In genomic region chr13:62583466-62583865, GRCh38 we compare ENCODE assay signal across 16 cellular contexts.
A peak's percentile ranks its signal among the peaks of the same experiment; 100 is the strongest.
DNase-seq lines count a peak whose midpoint lies in the region; ATAC-seq and TF ChIP-seq lines count a peak whose summit lies in the region.
"Had no signal": no experiment of that assay in that cellular context is flagged by ENCODE, and none has a peak within 500 bp of the region (broad histone marks: within the 10 kb centered on the region; RNA-seq: fewer than 3 reads in every experiment).

No MANE protein-coding gene starts in this region.

- no peaks in the 10 kb centered on the region for H3K27me3 ChIP-seq in HCT116 (ENCODE audit: insufficient read depth, low read length)

- no peak overlapping the region for H3K4me3 ChIP-seq in HCT116 (replicated peaks in 1 of 2; ENCODE audit: low read depth in 1 of 2, low read length in 2 of 2)
- H3K4me3 ChIP-seq: GM23248 had no signal

- H3K9me3 ChIP-seq in HCT116 (ENCODE audit: control insufficient read depth in 1 of 2, insufficient read depth in 1 of 2, low read depth in 1 of 2, low read length in 2 of 2): no peaks in the 10 kb centered on the region
- H3K9me3 ChIP-seq: Caco-2 had no signal

- H2AFZ ChIP-seq in HCT116 (ENCODE audit: low read depth, low read length, poor library complexity, severe bottlenecking): no peak overlapping the region
- H2AFZ ChIP-seq: GM23248 had no signal

- TF ChIP-seq CTCF in HCT116 (IDR thresholded peaks at IDR 0.05 in 2 of 3, conservative IDR thresholded peaks at IDR 0.05 in 1 of 3; ENCODE audit: borderline replicate concordance in 1 of 3, insufficient read depth in 1 of 3, low read depth in 2 of 3, low read length in 2 of 3): no peak
- TF ChIP-seq CTCF in osteocyte (IDR thresholded peaks at IDR 0.05): no peak
- no peak for TF ChIP-seq CTCF in nephron progenitor cell (IDR thresholded peaks at IDR 0.05)

- DNase-seq in ELR (ENCODE audit: low read depth) (peak; percentile 11), HCT116 (ENCODE audit: low read depth, low spot score) (no peak), amniotic epithelial cell (ENCODE audit: low read depth) (peak; percentile 1), iPS-NIHi7 (ENCODE audit: extremely low spot score) (peak; percentile 8), T1000 (lab: John Stamatoyannopoulos, UW) (no peak), osteocyte (ENCODE audit: extremely low spot score, unreplicated experiment) (no peak), nephron progenitor cell (no peak)
- DNase-seq in activated CD8-positive, alpha-beta memory T cell treated with anti-CD3 and anti-CD28 coated beads, Interleukin-2, amount 50 U/mL, for 4 hours: no peak
- DNase-seq: AML-193; Caco-2; CD4-positive, alpha-beta T cell; GDM1; GM23248; H7 had no signal

- no peaks in the 10 kb centered on the region for H3K4me1 Mint-ChIP-seq in osteocyte (ENCODE audit: unreplicated experiment)
- H3K4me1 Mint-ChIP-seq in nephron progenitor cell: no peaks in the 10 kb centered on the region

- no peak for ATAC-seq in HCT116

- no peak overlapping the region for H3K9ac ChIP-seq in HCT116 (ENCODE audit: low read length)
- H3K9ac ChIP-seq: GM23248, KMS-11 had no signal

- H3K27ac ChIP-seq in HCT116 (ENCODE audit: low read depth, low read length): no peak overlapping the region
- H3K27ac ChIP-seq: C4-2B, GM23248, KMS-11 had no signal

- no peaks in the 10 kb centered on the region for H3K79me2 ChIP-seq in HCT116 (ENCODE audit: insufficient read depth, low read length)

- H3K27ac Mint-ChIP-seq in osteocyte (ENCODE audit: unreplicated experiment) (no peak overlapping the region), nephron progenitor cell (no peak overlapping the region)
- H3K27ac Mint-ChIP-seq: CD4-positive, alpha-beta T cell had no signal

- H3K27me3 Mint-ChIP-seq in osteocyte (ENCODE audit: unreplicated experiment) (no peaks in the 10 kb centered on the region), nephron progenitor cell (ENCODE audit: low read depth, poor library complexity) (no peaks in the 10 kb centered on the region)
- H3K27me3 Mint-ChIP-seq: CD4-positive, alpha-beta T cell had no signal

- no peak overlapping the region for H3K4me3 Mint-ChIP-seq in osteocyte (ENCODE audit: unreplicated experiment)
- H3K4me3 Mint-ChIP-seq in nephron progenitor cell: no peak overlapping the region
- H3K4me3 Mint-ChIP-seq: CD4-positive, alpha-beta T cell had no signal

- intact Hi-C loops in HCT116 (cut with micrococcal nuclease): no loop called here

- no peaks in the 10 kb centered on the region for H3K4me1 ChIP-seq in HCT116 (ENCODE audit: control insufficient read depth in 1 of 2, insufficient read depth in 2 of 2, low read length in 2 of 2)
- H3K4me1 ChIP-seq: Caco-2 had no signal

- H4K20me1 ChIP-seq in HCT116 (ENCODE audit: insufficient read depth): no peaks in the 10 kb centered on the region

- CTCF ChIA-PET in HCT116 (lab: Charles Lee): no interaction called here

- no peak for TF ChIP-seq RAD21 in HCT116 (IDR thresholded peaks at IDR 0.05; ENCODE audit: low read depth)

- no peaks in the 10 kb centered on the region for H3K9me2 ChIP-seq in HCT116 (ENCODE audit: insufficient read depth)

- H3K4me2 ChIP-seq in HCT116 (ENCODE audit: low read length): no peak overlapping the region
- H3K4me2 ChIP-seq: KMS-11 had no signal

- no TSS peak for BruUV-seq in HCT116 (replicated peaks; lab: Mats Ljungman, UMichigan)

- RAD21 ChIA-PET in HCT116 (lab: Charles Lee; ENCODE audit: low non-redundant PET in 1 of 2, low total read pairs in 2 of 2, uncharacterized antibody in 2 of 2, unreplicated experiment in 2 of 2): no interaction called here

- TF ChIP-seq POLR2A in HCT116 (IDR thresholded peaks at IDR 0.05; ENCODE audit: borderline replicate concordance, extremely low read depth, insufficient read depth, insufficient read length): no peak

- H3K36me3 Mint-ChIP-seq in osteocyte (ENCODE audit: unreplicated experiment) (no peaks in the 10 kb centered on the region), nephron progenitor cell (ENCODE audit: low read depth) (no peaks in the 10 kb centered on the region)

- POLR2A ChIA-PET in HCT116 (lab: Charles Lee): no interaction called here

- no peaks in the 10 kb centered on the region for H3K36me3 ChIP-seq in HCT116 (ENCODE audit: control insufficient read depth in 1 of 2, insufficient read depth in 2 of 2, low read length in 2 of 2)

- no peaks in the 10 kb centered on the region for H3K9me3 Mint-ChIP-seq in osteocyte (ENCODE audit: unreplicated experiment)
- H3K9me3 Mint-ChIP-seq in nephron progenitor cell: no peaks in the 10 kb centered on the region
- H3K9me3 Mint-ChIP-seq: CD4-positive, alpha-beta T cell had no signal

TF ChIP-seq in HCT116, 20 proteins besides CTCF, POLR2A, EP300 and RAD21:
- TF ChIP-seq ZBTB33 (IDR thresholded peaks at IDR 0.05; ENCODE audit: extremely low read depth, insufficient replicate concordance, low read length): no peak
- TF ChIP-seq REST (IDR thresholded peaks at IDR 0.05; ENCODE audit: low read depth): peak; percentile 6; the same call in 1 of the 2 replicates

Comparison
In these comparisons a context has a peak if more than half of its experiments do, and no peak if none do; other contexts are left out.
1. DNase-seq: peak in ELR (single experiment), amniotic epithelial cell (single experiment) and iPS-NIHi7 (single experiment); none in HCT116 (single experiment), T1000 (single experiment), osteocyte (single experiment), nephron progenitor cell (single experiment) and activated CD8-positive, alpha-beta memory T cell treated with anti-CD3 and anti-CD28 coated beads, Interleukin-2, amount 50 U/mL, for 4 hours (single experiment).